8 cellular contexts compared by ENCODE assay signal in the genomic region with DNA sequence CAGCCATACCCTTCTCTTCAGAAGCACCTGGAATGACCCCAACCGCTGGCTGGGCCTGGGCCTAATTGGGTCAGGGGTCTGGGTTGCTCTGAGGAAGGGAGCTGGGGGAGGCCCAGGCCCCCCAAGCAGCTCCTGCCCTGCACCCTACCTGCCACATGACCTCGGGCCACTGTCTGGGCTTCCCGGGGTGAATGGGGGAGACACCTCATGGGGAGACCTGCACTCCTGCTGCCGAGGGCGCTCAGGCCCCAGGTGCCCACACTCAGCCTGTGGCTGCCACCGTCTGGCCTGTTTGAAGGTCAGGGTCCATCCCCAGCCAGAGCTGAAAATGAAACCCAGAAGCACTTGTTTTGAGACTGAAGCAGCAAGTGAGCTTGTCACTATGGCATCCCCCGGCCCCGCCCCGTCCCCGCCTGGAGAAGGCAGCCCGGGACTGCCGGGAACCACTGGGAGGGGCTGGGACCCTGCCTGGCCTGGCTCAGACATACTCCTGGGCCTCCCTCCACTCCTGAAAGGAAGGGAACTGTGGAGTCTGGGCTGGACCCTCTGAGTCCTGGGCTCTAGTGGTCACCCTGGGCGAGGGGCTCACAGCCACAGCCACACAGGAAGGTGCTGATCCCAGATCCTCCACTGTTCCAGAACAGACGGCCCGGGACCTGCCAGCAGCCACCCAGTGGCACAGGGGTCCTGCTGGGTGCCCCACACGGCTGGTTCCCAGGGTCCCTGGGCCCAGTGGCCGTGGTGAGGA. TPM values are rescaled to one million over a fixed set of nuclear protein-coding genes. Genes with fewer than 3 reads are reported as not detected.
DNase-seq lines count a peak whose midpoint lies in the region; ATAC-seq lines count a peak whose summit lies in the region.

No MANE protein-coding gene starts in this region.

- no peak for ATAC-seq in HG03025 (IDR thresholded peaks at IDR 0.05; ENCODE audit: low FRiP score, unreplicated experiment)
- ATAC-seq in HG02610 (IDR thresholded peaks at IDR 0.05; ENCODE audit: unreplicated experiment), result no peak

- DNase-seq in 8988T (peak; percentile 77), HuH-7.5 (ENCODE audit: low spot score) (peak; percentile 97), dermis blood vessel endothelial cell (peak; percentile 31), medulla oblongata (ENCODE audit: extremely low spot score) (peak; percentile 62), NCI-H526 treated with DMSO at 0.1 percent for 48 hours (lab: John Stamatoyannopoulos, UW) (no peak)
- DNase-seq in activated CD4-positive, alpha-beta T cell treated with anti-CD3 and anti-CD28 coated beads for 4 hours, result no peak

RNA-seq across cellular contexts. Expression of gene MICALL2, which starts 7.4 kb away (rescaled TPM):
- 14.4 and 19.1 TPM in 2 replicates for total RNA-seq in dermis blood vessel endothelial cell

RNA-seq across cellular contexts. Expression of gene INTS1, which starts 37.5 kb away (rescaled TPM):
- total RNA-seq in dermis blood vessel endothelial cell, result 44.6 and 80.1 TPM in 2 replicates

Comparison
In these comparisons a context has a peak if more than half of its experiments do, and no peak if none do; other contexts are left out.
1. DNase-seq: peak in 8988T (single experiment), HuH-7.5 (single experiment), dermis blood vessel endothelial cell (single experiment) and medulla oblongata (single experiment); none in activated CD4-positive, alpha-beta T cell treated with anti-CD3 and anti-CD28 coated beads for 4 hours (0 of 2) and NCI-H526 treated with DMSO at 0.1 percent for 48 hours (single experiment).